Comparison of ENCODE assay signal across 15 cellular contexts in genomic region chr20:41166201-41167117, GRCh38. TPM values are rescaled to one million over a fixed set of nuclear protein-coding genes. Genes with fewer than 3 reads are reported as not detected.
DNase-seq lines count a peak whose midpoint lies in the region; ATAC-seq and TF ChIP-seq lines count a peak whose summit lies in the region.
"Had no signal": no experiment of that assay in that cellular context is flagged by ENCODE, and none has a peak within 500 bp of the region (broad histone marks: within the 10 kb centered on the region; RNA-seq: fewer than 3 reads in every experiment).

No MANE protein-coding gene starts in this region.

- peak overlapping the region; percentile 90 for H3K27ac Mint-ChIP-seq in activated naive CD4-positive, alpha-beta T cell treated with anti-CD3 and anti-CD28 coated beads, Interleukin-2, amount 50 U/mL, for 24 hours
- H3K27ac Mint-ChIP-seq in T-cell, result peak overlapping the region; percentile 86
- peak overlapping the region; percentile 73 to 93 for H3K27ac Mint-ChIP-seq in effector memory CD8-positive, alpha-beta T cell
- peak overlapping the region; percentile 89 to 93 for H3K27ac Mint-ChIP-seq in stimulated activated naive CD8-positive, alpha-beta T cell treated with anti-CD3 and anti-CD28 coated beads, Interleukin-15, amount 100 ng/mL, for 72 hours

- H3K4me1 ChIP-seq in esophagus muscularis mucosa, result peaks cover 4 to 16% (median 8%) of the 10 kb centered on the region in 4 donors
- H3K4me1 ChIP-seq: prostate gland, uterus had no signal

- POLR2A ChIA-PET in T-cell (lab: Charles Lee), result no interaction called here

- H3K36me3 ChIP-seq in esophagus muscularis mucosa, result peaks cover 78 to 99% (median 96%) of the 10 kb centered on the region in 4 donors
- H3K36me3 ChIP-seq: uterus had no signal

- 93% methylated on average over 27 of the region's 27 CpGs for WGBS in esophagus muscularis mucosa

- TF ChIP-seq CTCF in omental fat pad (IDR thresholded peaks at IDR 0.05) (no peak), esophagus muscularis mucosa (IDR thresholded peaks at IDR 0.05) (no peak)

- CTCF ChIA-PET in T-cell (lab: Charles Lee), result interaction anchor here in 1 of 2 donors (1.0 kb wide), 1 partner anchor 163 kb away, joined by 3 read pairs; no protein-coding TSS in a partner anchor

- peaks cover 26% of the 10 kb centered on the region for H3K36me3 Mint-ChIP-seq in activated naive CD4-positive, alpha-beta T cell treated with anti-CD3 and anti-CD28 coated beads, Interleukin-2, amount 50 U/mL, for 24 hours
- peaks cover 62% of the 10 kb centered on the region for H3K36me3 Mint-ChIP-seq in T-cell
- peaks cover 87% of the 10 kb centered on the region for H3K36me3 Mint-ChIP-seq in effector memory CD8-positive, alpha-beta T cell (ENCODE audit: insufficient read depth)

- H3K4me3 Mint-ChIP-seq in activated naive CD4-positive, alpha-beta T cell treated with anti-CD3 and anti-CD28 coated beads, Interleukin-2, amount 50 U/mL, for 24 hours, result no peak overlapping the region
- peak overlapping the region in 1 of 3 donors; percentile 17 for H3K4me3 Mint-ChIP-seq in T-cell
- peak overlapping the region in 1 of 2 donors; percentile 44 for H3K4me3 Mint-ChIP-seq in effector memory CD8-positive, alpha-beta T cell
- H3K4me3 Mint-ChIP-seq in stimulated activated naive CD8-positive, alpha-beta T cell treated with anti-CD3 and anti-CD28 coated beads, Interleukin-15, amount 100 ng/mL, for 72 hours, result no peak overlapping the region

- H3K4me1 Mint-ChIP-seq in activated naive CD4-positive, alpha-beta T cell treated with anti-CD3 and anti-CD28 coated beads, Interleukin-2, amount 50 U/mL, for 24 hours, result peaks cover 35% of the 10 kb centered on the region
- peaks cover 43 to 54% (median 51%) of the 10 kb centered on the region in 3 donors for H3K4me1 Mint-ChIP-seq in T-cell
- H3K4me1 Mint-ChIP-seq in effector memory CD8-positive, alpha-beta T cell (ENCODE audit: low read depth in 2 of 2), result peaks cover 38 to 60% of the 10 kb centered on the region in 2 donors
- H3K4me1 Mint-ChIP-seq in stimulated activated naive CD8-positive, alpha-beta T cell treated with anti-CD3 and anti-CD28 coated beads, Interleukin-15, amount 100 ng/mL, for 72 hours, result peaks cover 97% of the 10 kb centered on the region

- intact Hi-C loops in esophagus muscularis mucosa (cut with DNase I), result no loop called here

- H3K4me3 ChIP-seq in esophagus muscularis mucosa, result no peak overlapping the region
- H3K4me3 ChIP-seq: prostate gland, uterus had no signal

- DNase-seq in activated naive CD4-positive, alpha-beta T cell treated with Interleukin-2 at 50 U/mL for 16 hours, result no peak
- DNase-seq in T-cell (no peak), omental fat pad (ENCODE audit: low spot score) (no peak), esophagus muscularis mucosa (ENCODE audit: extremely low spot score) (no peak), NCI-H2171 (lab: John Stamatoyannopoulos, UW) (no peak)
- DNase-seq in effector memory CD8-positive, alpha-beta T cell, result no peak
- DNase-seq in stimulated activated naive CD8-positive, alpha-beta T cell treated with anti-CD3 and anti-CD28 coated beads, Interleukin-15, amount 100 ng/mL, for 72 hours, result no peak
- DNase-seq: DND-41, midbrain, NCI-H1694 treated with DMSO at 0.1 percent for 48 hours, NCI-H524 treated with DMSO at 0.1 percent for 48 hours, T1000, uterus had no signal

- peak overlapping the region in 1 of 4 donors; percentile 26 for H3K27ac ChIP-seq in esophagus muscularis mucosa (replicated peaks in 1 of 4)
- H3K27ac ChIP-seq: prostate gland, uterus had no signal

- no peak for TF ChIP-seq EP300 in esophagus muscularis mucosa (IDR thresholded peaks at IDR 0.05)

- H3K9me3 ChIP-seq in esophagus muscularis mucosa, result no peaks in the 10 kb centered on the region
- H3K9me3 ChIP-seq: prostate gland, uterus had no signal

- no peaks in the 10 kb centered on the region for H3K27me3 Mint-ChIP-seq in activated naive CD4-positive, alpha-beta T cell treated with anti-CD3 and anti-CD28 coated beads, Interleukin-2, amount 50 U/mL, for 24 hours
- no peaks in the 10 kb centered on the region for H3K27me3 Mint-ChIP-seq in T-cell
- H3K27me3 Mint-ChIP-seq in effector memory CD8-positive, alpha-beta T cell, result no peaks in the 10 kb centered on the region
- H3K27me3 Mint-ChIP-seq in stimulated activated naive CD8-positive, alpha-beta T cell treated with anti-CD3 and anti-CD28 coated beads, Interleukin-15, amount 100 ng/mL, for 72 hours, result no peaks in the 10 kb centered on the region

- ATAC-seq in T-cell (replicated peaks in 1 of 4), result no peak
- ATAC-seq in effector memory CD8-positive, alpha-beta T cell (replicated peaks), result no peak
- no peak for ATAC-seq in stimulated activated naive CD8-positive, alpha-beta T cell treated with anti-CD3 and anti-CD28 coated beads, Interleukin-15, amount 100 ng/mL, for 72 hours
- no peak for ATAC-seq in omental fat pad (ENCODE audit: low FRiP score)

- H3K27me3 ChIP-seq in esophagus muscularis mucosa, result no peaks in the 10 kb centered on the region
- H3K27me3 ChIP-seq: uterus had no signal

- no peak for TF ChIP-seq POLR2A in esophagus muscularis mucosa (IDR thresholded peaks at IDR 0.05; ENCODE audit: low read depth)

- no peaks in the 10 kb centered on the region for H3K9me3 Mint-ChIP-seq in activated naive CD4-positive, alpha-beta T cell treated with anti-CD3 and anti-CD28 coated beads, Interleukin-2, amount 50 U/mL, for 24 hours
- H3K9me3 Mint-ChIP-seq in T-cell, result no peaks in the 10 kb centered on the region
- no peaks in the 10 kb centered on the region for H3K9me3 Mint-ChIP-seq in effector memory CD8-positive, alpha-beta T cell
- H3K9me3 Mint-ChIP-seq in stimulated activated naive CD8-positive, alpha-beta T cell treated with anti-CD3 and anti-CD28 coated beads, Interleukin-15, amount 100 ng/mL, for 72 hours, result no peaks in the 10 kb centered on the region

RNA-seq across cellular contexts. Expression of gene PLCG1, which starts 29.1 kb away (rescaled TPM):
- 100 to 1,000 TPM; 390 to 589 (median 444) TPM for total RNA-seq in T-cell
- total RNA-seq in omental fat pad, result 100 to 1,000 TPM in 1 of 4 donors, 10 to 100 TPM in 3; 43.9 to 189 (median 63.1) TPM
- 100 to 1,000 TPM in 1 of 4 donors, 10 to 100 TPM in 3; 68.4 to 119 (median 82.5) TPM for total RNA-seq in esophagus muscularis mucosa
